In genomic region chr17:51846561-51846960, GRCh38 we compare ENCODE assay signal across 16 cellular contexts.
"Had no signal": no experiment of that assay in that cellular context is flagged by ENCODE, and none has a peak within 500 bp of the region (broad histone marks: within the 10 kb centered on the region; RNA-seq: fewer than 3 reads in every experiment).

No MANE protein-coding gene starts in this region.

- H3K9me3 ChIP-seq: esophagus muscularis mucosa, gastroesophageal sphincter, heart right ventricle, left lung, lower lobe of right lung, mucosa of descending colon had no signal

- H3K27ac ChIP-seq: coronary artery, esophagus muscularis mucosa, foreskin keratinocyte, gastroesophageal sphincter, heart right ventricle, left lung, lower lobe of right lung had no signal

- ATAC-seq: foreskin keratinocyte, gastroesophageal sphincter, heart right ventricle, left cardiac atrium, left lung, left ventricle myocardium superior, lower lobe of right lung, mucosa of descending colon had no signal

- H3K4me1 ChIP-seq: foreskin keratinocyte, gastroesophageal sphincter, heart right ventricle, left lung, lower lobe of right lung had no signal

- DNase-seq: dermis blood vessel endothelial cell; effector CD4-positive, alpha-beta T cell; effector memory CD4-positive, alpha-beta T cell; foreskin keratinocyte; heart right ventricle; hippocampal formation; left cardiac atrium; left lung; left ventricle myocardium superior; lower lobe of right lung; mesenchymal stem cell; mucosa of descending colon had no signal

- H3K27me3 ChIP-seq: esophagus muscularis mucosa, foreskin keratinocyte had no signal

- H3K36me3 ChIP-seq: esophagus muscularis mucosa, gastroesophageal sphincter, heart right ventricle, left lung, lower lobe of right lung had no signal

- H3K4me3 ChIP-seq: coronary artery, dorsolateral prefrontal cortex, esophagus muscularis mucosa, gastroesophageal sphincter, heart right ventricle, left lung, lower lobe of right lung, mucosa of descending colon had no signal
